1 cellular context compared by ENCODE assay signal in the genomic region with DNA sequence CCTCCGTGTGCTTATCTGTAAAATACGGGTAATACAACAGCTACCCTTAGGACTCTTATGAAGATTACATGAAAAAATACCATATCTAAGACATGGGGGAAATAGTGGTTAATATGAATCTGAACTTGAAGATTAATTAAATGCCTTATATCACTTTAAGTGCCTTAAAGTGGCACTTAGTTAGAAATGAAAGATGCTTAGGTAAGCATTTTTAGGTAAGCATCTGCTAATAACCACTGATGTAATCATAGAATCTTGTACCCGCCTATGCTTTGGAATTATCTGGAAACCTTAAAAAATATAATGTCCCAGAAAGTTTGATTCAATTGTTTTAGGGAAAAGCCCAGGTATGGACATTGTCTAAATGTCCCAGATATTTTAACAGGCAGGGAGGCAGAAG.
TF ChIP-seq lines count a peak whose summit lies in the region.

No MANE protein-coding gene starts in this region.

TF ChIP-seq in GM23338, 12 proteins besides CTCF, POLR2A, EP300 and RAD21 (continued from another document):
- TF ChIP-seq, protein P1, sequence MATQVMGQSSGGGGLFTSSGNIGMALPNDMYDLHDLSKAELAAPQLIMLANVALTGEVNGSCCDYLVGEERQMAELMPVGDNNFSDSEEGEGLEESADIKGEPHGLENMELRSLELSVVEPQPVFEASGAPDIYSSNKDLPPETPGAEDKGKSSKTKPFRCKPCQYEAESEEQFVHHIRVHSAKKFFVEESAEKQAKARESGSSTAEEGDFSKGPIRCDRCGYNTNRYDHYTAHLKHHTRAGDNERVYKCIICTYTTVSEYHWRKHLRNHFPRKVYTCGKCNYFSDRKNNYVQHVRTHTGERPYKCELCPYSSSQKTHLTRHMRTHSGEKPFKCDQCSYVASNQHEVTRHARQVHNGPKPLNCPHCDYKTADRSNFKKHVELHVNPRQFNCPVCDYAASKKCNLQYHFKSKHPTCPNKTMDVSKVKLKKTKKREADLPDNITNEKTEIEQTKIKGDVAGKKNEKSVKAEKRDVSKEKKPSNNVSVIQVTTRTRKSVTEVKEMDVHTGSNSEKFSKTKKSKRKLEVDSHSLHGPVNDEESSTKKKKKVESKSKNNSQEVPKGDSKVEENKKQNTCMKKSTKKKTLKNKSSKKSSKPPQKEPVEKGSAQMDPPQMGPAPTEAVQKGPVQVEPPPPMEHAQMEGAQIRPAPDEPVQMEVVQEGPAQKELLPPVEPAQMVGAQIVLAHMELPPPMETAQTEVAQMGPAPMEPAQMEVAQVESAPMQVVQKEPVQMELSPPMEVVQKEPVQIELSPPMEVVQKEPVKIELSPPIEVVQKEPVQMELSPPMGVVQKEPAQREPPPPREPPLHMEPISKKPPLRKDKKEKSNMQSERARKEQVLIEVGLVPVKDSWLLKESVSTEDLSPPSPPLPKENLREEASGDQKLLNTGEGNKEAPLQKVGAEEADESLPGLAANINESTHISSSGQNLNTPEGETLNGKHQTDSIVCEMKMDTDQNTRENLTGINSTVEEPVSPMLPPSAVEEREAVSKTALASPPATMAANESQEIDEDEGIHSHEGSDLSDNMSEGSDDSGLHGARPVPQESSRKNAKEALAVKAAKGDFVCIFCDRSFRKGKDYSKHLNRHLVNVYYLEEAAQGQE (IDR thresholded peaks at IDR 0.05; ENCODE audit: unreplicated experiment) = no peak
- TF ChIP-seq, protein P2, sequence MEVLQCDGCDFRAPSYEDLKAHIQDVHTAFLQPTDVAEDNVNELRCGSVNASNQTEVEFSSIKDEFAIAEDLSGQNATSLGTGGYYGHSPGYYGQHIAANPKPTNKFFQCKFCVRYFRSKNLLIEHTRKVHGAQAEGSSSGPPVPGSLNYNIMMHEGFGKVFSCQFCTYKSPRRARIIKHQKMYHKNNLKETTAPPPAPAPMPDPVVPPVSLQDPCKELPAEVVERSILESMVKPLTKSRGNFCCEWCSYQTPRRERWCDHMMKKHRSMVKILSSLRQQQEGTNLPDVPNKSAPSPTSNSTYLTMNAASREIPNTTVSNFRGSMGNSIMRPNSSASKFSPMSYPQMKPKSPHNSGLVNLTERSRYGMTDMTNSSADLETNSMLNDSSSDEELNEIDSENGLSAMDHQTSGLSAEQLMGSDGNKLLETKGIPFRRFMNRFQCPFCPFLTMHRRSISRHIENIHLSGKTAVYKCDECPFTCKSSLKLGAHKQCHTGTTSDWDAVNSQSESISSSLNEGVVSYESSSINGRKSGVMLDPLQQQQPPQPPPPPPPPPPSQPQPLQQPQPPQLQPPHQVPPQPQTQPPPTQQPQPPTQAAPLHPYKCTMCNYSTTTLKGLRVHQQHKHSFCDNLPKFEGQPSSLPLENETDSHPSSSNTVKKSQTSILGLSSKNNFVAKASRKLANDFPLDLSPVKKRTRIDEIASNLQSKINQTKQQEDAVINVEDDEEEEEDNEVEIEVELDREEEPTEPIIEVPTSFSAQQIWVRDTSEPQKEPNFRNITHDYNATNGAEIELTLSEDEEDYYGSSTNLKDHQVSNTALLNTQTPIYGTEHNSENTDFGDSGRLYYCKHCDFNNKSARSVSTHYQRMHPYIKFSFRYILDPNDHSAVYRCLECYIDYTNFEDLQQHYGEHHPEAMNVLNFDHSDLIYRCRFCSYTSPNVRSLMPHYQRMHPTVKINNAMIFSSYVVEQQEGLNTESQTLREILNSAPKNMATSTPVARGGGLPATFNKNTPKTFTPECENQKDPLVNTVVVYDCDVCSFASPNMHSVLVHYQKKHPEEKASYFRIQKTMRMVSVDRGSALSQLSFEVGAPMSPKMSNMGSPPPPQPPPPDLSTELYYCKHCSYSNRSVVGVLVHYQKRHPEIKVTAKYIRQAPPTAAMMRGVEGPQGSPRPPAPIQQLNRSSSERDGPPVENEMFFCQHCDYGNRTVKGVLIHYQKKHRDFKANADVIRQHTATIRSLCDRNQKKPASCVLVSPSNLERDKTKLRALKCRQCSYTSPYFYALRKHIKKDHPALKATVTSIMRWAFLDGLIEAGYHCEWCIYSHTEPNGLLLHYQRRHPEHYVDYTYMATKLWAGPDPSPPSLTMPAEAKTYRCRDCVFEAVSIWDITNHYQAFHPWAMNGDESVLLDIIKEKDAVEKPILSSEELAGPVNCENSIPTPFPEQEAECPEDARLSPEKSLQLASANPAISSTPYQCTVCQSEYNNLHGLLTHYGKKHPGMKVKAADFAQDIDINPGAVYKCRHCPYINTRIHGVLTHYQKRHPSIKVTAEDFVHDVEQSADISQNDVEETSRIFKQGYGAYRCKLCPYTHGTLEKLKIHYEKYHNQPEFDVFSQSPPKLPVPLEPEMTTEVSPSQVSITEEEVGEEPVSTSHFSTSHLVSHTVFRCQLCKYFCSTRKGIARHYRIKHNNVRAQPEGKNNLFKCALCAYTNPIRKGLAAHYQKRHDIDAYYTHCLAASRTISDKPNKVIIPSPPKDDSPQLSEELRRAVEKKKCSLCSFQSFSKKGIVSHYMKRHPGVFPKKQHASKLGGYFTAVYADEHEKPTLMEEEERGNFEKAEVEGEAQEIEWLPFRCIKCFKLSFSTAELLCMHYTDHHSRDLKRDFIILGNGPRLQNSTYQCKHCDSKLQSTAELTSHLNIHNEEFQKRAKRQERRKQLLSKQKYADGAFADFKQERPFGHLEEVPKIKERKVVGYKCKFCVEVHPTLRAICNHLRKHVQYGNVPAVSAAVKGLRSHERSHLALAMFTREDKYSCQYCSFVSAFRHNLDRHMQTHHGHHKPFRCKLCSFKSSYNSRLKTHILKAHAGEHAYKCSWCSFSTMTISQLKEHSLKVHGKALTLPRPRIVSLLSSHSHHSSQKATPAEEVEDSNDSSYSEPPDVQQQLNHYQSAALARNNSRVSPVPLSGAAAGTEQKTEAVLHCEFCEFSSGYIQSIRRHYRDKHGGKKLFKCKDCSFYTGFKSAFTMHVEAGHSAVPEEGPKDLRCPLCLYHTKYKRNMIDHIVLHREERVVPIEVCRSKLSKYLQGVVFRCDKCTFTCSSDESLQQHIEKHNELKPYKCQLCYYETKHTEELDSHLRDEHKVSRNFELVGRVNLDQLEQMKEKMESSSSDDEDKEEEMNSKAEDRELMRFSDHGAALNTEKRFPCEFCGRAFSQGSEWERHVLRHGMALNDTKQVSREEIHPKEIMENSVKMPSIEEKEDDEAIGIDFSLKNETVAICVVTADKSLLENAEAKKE (CRISPR knock-in tag; IDR thresholded peaks at IDR 0.05) = no peak
- no peak for TF ChIP-seq ZNF331 (CRISPR knock-in tag; IDR thresholded peaks at IDR 0.05; ENCODE audit: low read depth)
- TF ChIP-seq NANOG (IDR thresholded peaks at IDR 0.05; ENCODE audit: borderline replicate concordance) = no peak
- TF ChIP-seq EZH2 (IDR thresholded peaks at IDR 0.05; ENCODE audit: low read depth, unreplicated experiment) = no peak
- TF ChIP-seq POLR2AphosphoS5 (IDR thresholded peaks at IDR 0.05; ENCODE audit: low read depth) = no peak
- TF ChIP-seq, protein P3, sequence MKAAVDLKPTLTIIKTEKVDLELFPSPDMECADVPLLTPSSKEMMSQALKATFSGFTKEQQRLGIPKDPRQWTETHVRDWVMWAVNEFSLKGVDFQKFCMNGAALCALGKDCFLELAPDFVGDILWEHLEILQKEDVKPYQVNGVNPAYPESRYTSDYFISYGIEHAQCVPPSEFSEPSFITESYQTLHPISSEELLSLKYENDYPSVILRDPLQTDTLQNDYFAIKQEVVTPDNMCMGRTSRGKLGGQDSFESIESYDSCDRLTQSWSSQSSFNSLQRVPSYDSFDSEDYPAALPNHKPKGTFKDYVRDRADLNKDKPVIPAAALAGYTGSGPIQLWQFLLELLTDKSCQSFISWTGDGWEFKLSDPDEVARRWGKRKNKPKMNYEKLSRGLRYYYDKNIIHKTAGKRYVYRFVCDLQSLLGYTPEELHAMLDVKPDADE (IDR thresholded peaks at IDR 0.05) = no peak
- no peak for TF ChIP-seq ZNF114 (CRISPR knock-in tag; IDR thresholded peaks at IDR 0.05)
- no peak for TF ChIP-seq CREB1 (CRISPR knock-in tag; IDR thresholded peaks at IDR 0.05; ENCODE audit: low read depth)
